Comparison of ENCODE assay signal across 13 cellular contexts in the genomic region with DNA sequence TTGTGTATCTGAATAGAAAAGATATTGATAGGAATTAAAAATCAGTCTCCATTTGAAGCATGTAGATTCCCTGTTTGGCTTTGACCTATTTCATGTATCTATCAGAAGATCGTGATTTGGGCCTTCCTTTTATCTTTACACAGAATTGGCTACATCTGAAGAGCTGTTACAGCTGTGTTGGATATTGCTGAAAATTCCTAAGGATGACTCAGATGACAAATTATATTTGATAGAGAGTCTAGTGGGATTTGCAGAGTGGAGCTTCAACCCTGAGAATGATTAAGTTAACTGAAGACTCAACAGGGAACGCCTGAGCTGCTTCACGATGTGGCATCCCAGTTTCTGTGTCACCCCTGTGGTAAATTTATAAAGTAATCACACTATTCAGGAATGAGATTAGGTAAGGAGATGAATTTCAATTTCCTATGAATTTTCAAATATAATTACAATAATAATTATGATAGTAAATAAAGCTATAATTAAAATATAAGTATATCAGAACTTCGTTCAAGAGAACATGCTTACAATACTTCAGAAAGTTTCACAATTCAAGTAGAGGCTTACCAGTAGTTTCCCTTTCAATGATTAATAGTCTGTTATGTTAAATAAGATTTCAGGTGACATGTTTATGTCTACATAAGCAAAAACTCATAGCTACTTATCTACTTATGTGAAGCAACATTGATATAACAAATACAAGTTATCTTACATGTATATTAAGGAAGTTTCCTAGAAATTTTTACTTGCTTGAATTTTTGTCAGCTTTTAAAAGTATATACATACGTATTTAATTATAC. TPM values are rescaled to one million over a fixed set of nuclear protein-coding genes. Genes with fewer than 3 reads are reported as not detected.
DNase-seq lines count a peak whose midpoint lies in the region; ATAC-seq, FAIRE-seq and TF ChIP-seq lines count a peak whose summit lies in the region.
"Had no signal": no experiment of that assay in that cellular context is flagged by ENCODE, and none has a peak within 500 bp of the region (broad histone marks: within the 10 kb centered on the region; RNA-seq: fewer than 3 reads in every experiment).

No MANE protein-coding gene starts in this region.

- ATAC-seq in HepG2 = no peak
- no peak for ATAC-seq in right lobe of liver
- ATAC-seq in mucosa of descending colon = peak; percentile 26

- intact Hi-C loops in HepG2 (cut with micrococcal nuclease; ENCODE audit: unreplicated experiment) = no loop called here
- intact Hi-C loops in right lobe of liver (cut with DNase I) = no loop called here
- intact Hi-C loops in colonic mucosa (cut with DNase I) = no loop called here
- intact Hi-C loops in mucosa of descending colon (cut with DNase I, micrococcal nuclease) = no loop called here
- intact Hi-C loops in vagina (cut with DNase I) = no loop called here

- no TSS peak for BruUV-seq in HepG2 (replicated peaks; lab: Mats Ljungman, UMichigan)

- no peak for TF ChIP-seq RAD21 in HepG2 (CRISPR knock-in tag; IDR thresholded peaks at IDR 0.05)

- POLR2A ChIA-PET in HepG2 (lab: Yijun Ruan, JAX) = no interaction called here

- no peak overlapping the region for H3K4me3 ChIP-seq in HepG2 (replicated peaks in 1 of 3; ENCODE audit: insufficient read depth in 1 of 3, low read depth in 2 of 3, low read length in 3 of 3)
- no peak overlapping the region for H3K4me3 ChIP-seq in right lobe of liver
- H3K4me3 ChIP-seq in colonic mucosa = no peak overlapping the region
- H3K4me3 ChIP-seq in mucosa of descending colon = no peak overlapping the region
- H3K4me3 ChIP-seq in vagina = peak overlapping the region in 1 of 2 donors; percentile 2
- H3K4me3 ChIP-seq: adrenal gland, neural progenitor cell had no signal

- H4K20me1 ChIP-seq in HepG2 (ENCODE audit: insufficient read depth, low read length) = no peaks in the 10 kb centered on the region

- in situ Hi-C loops in HepG2 (cut with HindIII; ENCODE audit: extremely low pct_ligation_motif_present, low pct_unique_long_range_greater_than_20kb) = no loop called here

- H3K79me2 ChIP-seq in HepG2 (ENCODE audit: insufficient read depth, low read length) = no peaks in the 10 kb centered on the region

- TF ChIP-seq EP300 in HepG2 (IDR thresholded peaks at IDR 0.05; ENCODE audit: low read depth in 2 of 2, low read length in 2 of 2) = no peak
- no peak for TF ChIP-seq EP300 in HepG2 (CRISPR knock-in tag; IDR thresholded peaks at IDR 0.05; ENCODE audit: borderline replicate concordance)

- no peak for FAIRE-seq in HepG2 (lab: Jason Lieb, UNC)
- FAIRE-seq: keratinocyte had no signal

- no peaks in the 10 kb centered on the region for H3K9me3 ChIP-seq in HepG2 (ENCODE audit: low read length)
- H3K9me3 ChIP-seq in right lobe of liver = no peaks in the 10 kb centered on the region
- no peaks in the 10 kb centered on the region for H3K9me3 ChIP-seq in colonic mucosa
- no peaks in the 10 kb centered on the region for H3K9me3 ChIP-seq in mucosa of descending colon
- no peaks in the 10 kb centered on the region for H3K9me3 ChIP-seq in vagina
- H3K9me3 ChIP-seq: adrenal gland had no signal

- no peak overlapping the region for H2AFZ ChIP-seq in HepG2 (ENCODE audit: low read length)
- H2AFZ ChIP-seq: neural progenitor cell had no signal

- CTCF ChIA-PET in HepG2 (lab: Yijun Ruan, JAX; ENCODE audit: low intra/inter-chr PET ratio, low total read pairs) = no interaction called here

- H3K4me1 ChIP-seq in HepG2 (ENCODE audit: insufficient read depth, low read length) (no peaks in the 10 kb centered on the region), right lobe of liver (no peaks in the 10 kb centered on the region), colonic mucosa (no peaks in the 10 kb centered on the region), mucosa of descending colon (ENCODE audit: low read depth) (no peaks in the 10 kb centered on the region), vagina (peaks cover 22% of the 10 kb centered on the region)
- H3K4me1 ChIP-seq: adrenal gland, neural progenitor cell had no signal

- H3K27me3 ChIP-seq in HepG2 (ENCODE audit: control insufficient read depth in 1 of 2, insufficient read depth in 2 of 2, low read length in 2 of 2) = no peaks in the 10 kb centered on the region
- H3K27me3 ChIP-seq in right lobe of liver = no peaks in the 10 kb centered on the region
- H3K27me3 ChIP-seq in colonic mucosa = no peaks in the 10 kb centered on the region
- H3K27me3 ChIP-seq in vagina = no peaks in the 10 kb centered on the region
- H3K27me3 ChIP-seq: adrenal gland, neural progenitor cell had no signal

- TF ChIP-seq CTCF in HepG2 (CRISPR knock-in tag; IDR thresholded peaks at IDR 0.05) = no peak
- TF ChIP-seq CTCF in right lobe of liver (IDR thresholded peaks at IDR 0.05) = no peak
- no peak for TF ChIP-seq CTCF in colonic mucosa (IDR thresholded peaks at IDR 0.05)
- no peak for TF ChIP-seq CTCF in mucosa of descending colon (IDR thresholded peaks at IDR 0.05)
- no peak for TF ChIP-seq CTCF in vagina (IDR thresholded peaks at IDR 0.05)

- DNase-seq in HepG2 (ENCODE audit: low spot score) (no peak), right lobe of liver (no peak), colonic mucosa (no peak), mucosa of descending colon (no peak), vagina (ENCODE audit: extremely low spot score in 2 of 2) (no peak), activated gamma-delta T cell (lab: John Stamatoyannopoulos, UW) (no peak), GM19240 (ENCODE audit: insufficient read length, low spot score) (no peak), SKM-1 (lab: John Stamatoyannopoulos, UW; ENCODE audit: unreplicated experiment) (no peak)
- DNase-seq: activated CD8-positive, alpha-beta memory T cell treated with anti-CD3 and anti-CD28 coated beads, Interleukin-2, amount 50 U/mL, for 4 hours; adrenal gland; NCI-H2081 treated with DMSO at 0.1 percent for 48 hours had no signal

- no peak overlapping the region for H3K9ac ChIP-seq in HepG2 (ENCODE audit: insufficient read depth, low read depth, low read length)
- no peak overlapping the region for H3K9ac ChIP-seq in colonic mucosa (ENCODE audit: low read depth in 2 of 2, low read length in 2 of 2)
- H3K9ac ChIP-seq: neural progenitor cell had no signal

- H3K36me3 ChIP-seq in HepG2 (replicated peaks in 1 of 2; ENCODE audit: control insufficient read depth in 1 of 2, insufficient read depth in 2 of 2, low read length in 2 of 2) (no peaks in the 10 kb centered on the region), right lobe of liver (no peaks in the 10 kb centered on the region), colonic mucosa (no peaks in the 10 kb centered on the region), mucosa of descending colon (ENCODE audit: low read depth) (no peaks in the 10 kb centered on the region), vagina (no peaks in the 10 kb centered on the region)
- H3K36me3 ChIP-seq: adrenal gland, neural progenitor cell had no signal

- H3K4me2 ChIP-seq in HepG2 (ENCODE audit: low read depth, low read length) = no peak overlapping the region
- H3K4me2 ChIP-seq: neural progenitor cell had no signal

- WGBS in HepG2 (ENCODE audit: low lambda C conversion rate) = 2% methylated on average over 5 of the region's 5 CpGs
- WGBS in right lobe of liver (ENCODE audit: insufficient coverage, low coverage, low lambda C conversion rate, missing lambda C conversion rate) = 62% methylated on average over 5 of the region's 5 CpGs

- H3K27ac ChIP-seq in HepG2 (ENCODE audit: extremely low read length, insufficient read depth, low read length) (no peak overlapping the region), right lobe of liver (no peak overlapping the region), colonic mucosa (peak overlapping the region; percentile 24), vagina (peak overlapping the region; percentile 91)
- H3K27ac ChIP-seq: adrenal gland, neural progenitor cell had no signal

- TF ChIP-seq POLR2A in HepG2 (IDR thresholded peaks at IDR 0.05; ENCODE audit: insufficient read depth in 1 of 2, low read depth in 2 of 2, low read length in 2 of 2) = no peak
- no peak for TF ChIP-seq POLR2A in right lobe of liver (IDR thresholded peaks at IDR 0.05)
- TF ChIP-seq POLR2A in vagina (IDR thresholded peaks at IDR 0.05) = no peak

TF ChIP-seq in HepG2, 621 proteins besides CTCF, POLR2A, EP300 and RAD21 (continues in another document):
- TF ChIP-seq MAFK (conservative IDR thresholded peaks at IDR 0.05 in 1 of 2, IDR thresholded peaks at IDR 0.05 in 1 of 2; ENCODE audit: low read length in 2 of 2) (peak; percentile 55 to 71), ZNF556 (CRISPR knock-in tag; IDR thresholded peaks at IDR 0.05; ENCODE audit: borderline replicate concordance) (no peak), GFI1 (CRISPR knock-in tag; IDR thresholded peaks at IDR 0.05; ENCODE audit: borderline replicate concordance) (no peak), GATA4 (IDR thresholded peaks at IDR 0.05; ENCODE audit: borderline replicate concordance, low read depth) (no peak), KLF16 (CRISPR knock-in tag; IDR thresholded peaks at IDR 0.05) (no peak), MAFF (IDR thresholded peaks at IDR 0.05; ENCODE audit: low read depth, low read length) (peak; percentile 57; the same call in 1 of the 2 replicates)

RNA-seq across cellular contexts. Expression of gene COL3A1, which starts 4.7 kb away (rescaled TPM):
- total RNA-seq in HepG2 (2016; rRNA removed; fragmentation: Illumina TruSeq; extraction: Trizol) (0.03 and 0.04 TPM in 2 replicates), right lobe of liver (10 to 100 TPM; 13.8 to 97.0 (median 60.9) TPM), colonic mucosa (100 to 1,000 TPM; 119 to 260 TPM), mucosa of descending colon (100 to 1,000 TPM in 2 of 3 donors, 10 to 100 TPM in 1; 68.2 to 321 (median 299) TPM), vagina (123 TPM)
- total RNA-seq in HepG2 (2016; cell fraction: cytosol; rRNA removed; fragmentation: Illumina TruSeq; extraction: Trizol; ENCODE audit: low read depth) = not detected in 2 replicates
- 0.04 and 0.07 TPM in 2 replicates for total RNA-seq in HepG2 (2016; cell fraction: insoluble cytoplasmic fraction; rRNA removed; fragmentation: Illumina TruSeq; extraction: Trizol)
- not detected in 2 replicates for total RNA-seq in HepG2 (2016; cell fraction: membrane; rRNA removed; fragmentation: Illumina TruSeq; extraction: Trizol)
- not detected in 2 replicates for total RNA-seq in HepG2 (2016; cell fraction: nucleus; rRNA removed; fragmentation: Illumina TruSeq; extraction: Trizol)
- 0.01 TPM in 1 of 2 replicates, not detected in the other for polyA plus RNA-seq in HepG2 (2011; rRNA removed)
- polyA plus RNA-seq in HepG2 (2011; cell fraction: cytosol; rRNA removed) = not detected in 2 replicates
- 0.07 and 0.08 TPM in 2 replicates for polyA plus RNA-seq in HepG2 (2011; cell fraction: nucleus; rRNA removed)
- not detected in 2 replicates for polyA plus RNA-seq in HepG2 (2012)
- polyA plus RNA-seq in HepG2 (2016; cell fraction: cytosol; fragmentation: Illumina TruSeq; extraction: Trizol; ENCODE audit: low read depth) = not detected in 2 replicates
- not detected in 2 replicates for polyA plus RNA-seq in HepG2 (2016; cell fraction: insoluble cytoplasmic fraction; fragmentation: Illumina TruSeq; extraction: Trizol; ENCODE audit: low read depth)
- polyA plus RNA-seq in HepG2 (2016; cell fraction: membrane; fragmentation: Illumina TruSeq; extraction: Trizol; ENCODE audit: low read depth) = not detected in 2 replicates
- 0.11 TPM in 1 of 2 replicates, not detected in the other for polyA plus RNA-seq in HepG2 (2016; cell fraction: nucleus; fragmentation: Illumina TruSeq; extraction: Trizol; ENCODE audit: insufficient read depth, low read depth)
- polyA minus RNA-seq in HepG2 (2011; rRNA and poly(A)+ RNA removed; ENCODE audit: low replicate concordance) = 0.02 TPM in 1 of 2 replicates, not detected in the other
- not detected in 2 replicates for polyA minus RNA-seq in HepG2 (2011; cell fraction: cytosol; rRNA and poly(A)+ RNA removed)
- not detected in 2 replicates for polyA minus RNA-seq in HepG2 (2011; cell fraction: nucleus; rRNA and poly(A)+ RNA removed)

Comparison
In these comparisons a context has a peak if more than half of its experiments do, and no peak if none do; other contexts are left out.
1. RNA of gene COL3A1, which starts 4.7 kb away (total RNA-seq): 68.2 to 321 TPM in mucosa of descending colon, 119 to 260 TPM in colonic mucosa, 123 TPM in vagina (single experiment) and 13.8 to 97.0 TPM in right lobe of liver; 0.03 to 0.07 TPM in HepG2; every median in the first group is over 10 times any median in the second.
2. H3K27ac ChIP-seq: peak in colonic mucosa (single experiment) and vagina (single experiment); none in HepG2 (single experiment) and right lobe of liver (0 of 3).